In genomic region chr5:116488334-116488733, GRCh38 we compare ENCODE assay signal across 28 cellular contexts.
"Had no signal": no experiment of that assay in that cellular context is flagged by ENCODE, and none has a peak within 500 bp of the region (broad histone marks: within the 10 kb centered on the region; RNA-seq: fewer than 3 reads in every experiment).

No MANE protein-coding gene starts in this region.

- H3K27me3 Mint-ChIP-seq: activated naive CD8-positive, alpha-beta T cell treated with anti-CD3 and anti-CD28 coated beads for 36 hours had no signal

- H3K9me3 ChIP-seq: adrenal gland, ascending aorta, gastroesophageal sphincter, left ventricle myocardium inferior, neutrophil, right lobe of liver, testis, transverse colon had no signal

- H3K27ac ChIP-seq: adrenal gland, ascending aorta, coronary artery, epithelial cell of prostate, gastroesophageal sphincter, hepatocyte, left ventricle myocardium inferior, neutrophil, right lobe of liver, skin epidermis, testis, transverse colon had no signal

- ATAC-seq: activated CD4-positive, CD25-positive, alpha-beta regulatory T cell treated with anti-CD3 and anti-CD28 coated beads, Interleukin-2, amount 50 U/mL, for 24 hours; gastroesophageal sphincter; right lobe of liver; stimulated activated naive CD8-positive, alpha-beta T cell treated with anti-CD3 and anti-CD28 coated beads, Interleukin-15, Interleukin-2, amounts not matched to agents 100 U/mL and 50 U/mL, for 24 hours had no signal

- H3K36me3 Mint-ChIP-seq: activated naive CD8-positive, alpha-beta T cell treated with anti-CD3 and anti-CD28 coated beads for 36 hours had no signal

- H3K27me3 ChIP-seq: adrenal gland, ascending aorta, gastroesophageal sphincter, hepatocyte, right lobe of liver, testis, transverse colon had no signal

- DNase-seq: activated CD4-positive, alpha-beta T cell treated with anti-CD3 and anti-CD28 coated beads for 48 hours; activated CD4-positive, alpha-beta T cell treated with anti-CD3 and anti-CD28 coated beads, Interleukin-2, amount 50 U/mL, for 48 hours; activated CD8-positive, alpha-beta memory T cell treated with anti-CD3 and anti-CD28 coated beads for 24 hours; activated effector memory CD4-positive, alpha-beta T cell treated with anti-CD3 and anti-CD28 coated beads, Interleukin-2, amount 50 U/mL, for 16 hours; activated naive CD4-positive, alpha-beta T cell treated with anti-CD3 and anti-CD28 coated beads for 36 hours; activated naive CD8-positive, alpha-beta T cell treated with anti-CD3 and anti-CD28 coated beads for 36 hours; adrenal gland; islet precursor cell; left ventricle myocardium inferior; nephron progenitor cell; right lobe of liver; stimulated activated CD4-positive, alpha-beta T cell treated with anti-CD3 and anti-CD28 coated beads, Interleukin-12 subunit alpha, Interleukin-12 subunit beta, amount 100 ng/mL, for 4 hours; stimulated activated CD4-positive, alpha-beta T cell treated with anti-CD3 and anti-CD28 coated beads, Interleukin-4, amount 100 ng/mL, for 1 hour; stimulated activated naive CD8-positive, alpha-beta T cell treated with anti-CD3 and anti-CD28 coated beads, Interleukin-15, Interleukin-2, amounts not matched to agents 100 U/mL and 50 U/mL, for 24 hours; T-helper 9 cell; testis; transverse colon had no signal

- H3K27ac Mint-ChIP-seq: activated naive CD4-positive, alpha-beta T cell treated with anti-CD3 and anti-CD28 coated beads for 36 hours; activated naive CD8-positive, alpha-beta T cell treated with anti-CD3 and anti-CD28 coated beads for 36 hours; activated T-helper 1 cell treated with anti-CD3 and anti-CD28 coated beads, Interleukin-12 subunit alpha, Interleukin-12 subunit beta, Interleukin-2, Interleukin-4 antibody, amounts not matched to agents 30 ng/mL and 10 ng/mL and 1 ng/mL, durations not matched to agents 14 hours and 24 hours and 36 hours; T-helper 1 cell treated with Interleukin-12 subunit alpha and Interleukin-12 subunit beta and Interleukin-4 antibody, amounts not matched to agents 30 μg/mL and 1 μg/mL, for 36 hours had no signal

- H3K4me1 ChIP-seq: ascending aorta, gastroesophageal sphincter, right lobe of liver, testis had no signal

- H3K9me3 Mint-ChIP-seq: activated naive CD4-positive, alpha-beta T cell treated with anti-CD3 and anti-CD28 coated beads for 36 hours; activated naive CD8-positive, alpha-beta T cell treated with anti-CD3 and anti-CD28 coated beads for 36 hours; activated T-helper 1 cell treated with anti-CD3 and anti-CD28 coated beads, Interleukin-12 subunit alpha, Interleukin-12 subunit beta, Interleukin-2, Interleukin-4 antibody, amounts not matched to agents 30 ng/mL and 10 ng/mL and 1 ng/mL, durations not matched to agents 14 hours and 24 hours and 36 hours; nephron progenitor cell; T-helper 1 cell treated with Interleukin-12 subunit alpha and Interleukin-12 subunit beta and Interleukin-4 antibody, amounts not matched to agents 30 μg/mL and 1 μg/mL, for 36 hours had no signal

- H3K4me3 ChIP-seq: adrenal gland, ascending aorta, coronary artery, gastroesophageal sphincter, hepatocyte, left ventricle myocardium inferior, lung, right lobe of liver, skin epidermis, testis, transverse colon had no signal

- H3K4me3 Mint-ChIP-seq: activated naive CD4-positive, alpha-beta T cell treated with anti-CD3 and anti-CD28 coated beads for 36 hours; activated naive CD8-positive, alpha-beta T cell treated with anti-CD3 and anti-CD28 coated beads for 36 hours; activated T-helper 1 cell treated with anti-CD3 and anti-CD28 coated beads, Interleukin-12 subunit alpha, Interleukin-12 subunit beta, Interleukin-2, Interleukin-4 antibody, amounts not matched to agents 30 ng/mL and 10 ng/mL and 1 ng/mL, durations not matched to agents 14 hours and 24 hours and 36 hours; nephron progenitor cell; T-helper 1 cell treated with Interleukin-12 subunit alpha and Interleukin-12 subunit beta and Interleukin-4 antibody, amounts not matched to agents 30 μg/mL and 1 μg/mL, for 36 hours had no signal

- H3K36me3 ChIP-seq: ascending aorta, neutrophil had no signal
